Comparison of ENCODE assay signal across 1 cellular context in genomic region chr6:13987400-13987865, GRCh38.
A peak's percentile ranks its signal among the peaks of the same experiment; 100 is the strongest.
TF ChIP-seq lines count a peak whose summit lies in the region.

No MANE protein-coding gene starts in this region.

TF ChIP-seq in K562, 482 proteins besides CTCF, POLR2A, EP300 and RAD21 (continued from another document and continues in another):
- TF ChIP-seq CC2D1A (IDR thresholded peaks at IDR 0.05) (peak; percentile 57; the same call in 1 of the 2 replicates), PKNOX1 (IDR thresholded peaks at IDR 0.05) (peak; percentile 96), SIRT6 (IDR thresholded peaks at IDR 0.05; ENCODE audit: low read depth, low read length) (no peak), ZNF407 (IDR thresholded peaks at IDR 0.05; ENCODE audit: low read depth) (no peak), THRAP3 (IDR thresholded peaks at IDR 0.05; ENCODE audit: borderline replicate concordance) (no peak), YBX1 (IDR thresholded peaks at IDR 0.05) (no peak), RB1 (IDR thresholded peaks at IDR 0.05; ENCODE audit: low read depth) (no peak), SMAD3 (CRISPR knock-in tag; conservative IDR thresholded peaks at IDR 0.05) (no peak), MXI1 (IDR thresholded peaks at IDR 0.05; ENCODE audit: low read depth, low read length) (no peak), TAF7 (tag; IDR thresholded peaks at IDR 0.05) (no peak), KLF1 (tag; IDR thresholded peaks at IDR 0.05) (no peak), RBM17 (IDR thresholded peaks at IDR 0.05; ENCODE audit: borderline replicate concordance, low read depth, low read length) (no peak), ETV6 (IDR thresholded peaks at IDR 0.05; ENCODE audit: borderline replicate concordance in 1 of 2, low read depth in 2 of 2, low read length in 1 of 2) (no peak), ETV6 (CRISPR knock-in tag; IDR thresholded peaks at IDR 0.05; ENCODE audit: borderline replicate concordance) (no peak), BRD4 (IDR thresholded peaks at IDR 0.05) (0 out of 2 replicates have a peak, but pooled peaks have one; percentile 6), NFATC3 (IDR thresholded peaks at IDR 0.05) (no peak), LARP7 (IDR thresholded peaks at IDR 0.05) (no peak), SMARCA5 (IDR thresholded peaks at IDR 0.05) (no peak), TRIM28 (IDR thresholded peaks at IDR 0.05) (no peak), ZNF124 (CRISPR knock-in tag; IDR thresholded peaks at IDR 0.05) (no peak), AFF1 (IDR thresholded peaks at IDR 0.05; ENCODE audit: low read depth in 1 of 2, partially characterized antibody in 2 of 2) (peak; percentile 20 to 49), DPF2 (IDR thresholded peaks at IDR 0.05) (peak; percentile 98), CBFA2T2 (conservative IDR thresholded peaks at IDR 0.05) (peak; percentile 91), HDAC3 (IDR thresholded peaks at IDR 0.05; ENCODE audit: borderline replicate concordance, partially characterized antibody) (peak; percentile 40), FOXK2 (conservative IDR thresholded peaks at IDR 0.05 in 1 of 2, IDR thresholded peaks at IDR 0.05 in 1 of 2; ENCODE audit: low read depth in 2 of 2) (peak; percentile 56 to 77), SMAD4 (CRISPR knock-in tag; conservative IDR thresholded peaks at IDR 0.05) (peak; percentile 73), CTCFL (IDR thresholded peaks at IDR 0.05; ENCODE audit: borderline replicate concordance, insufficient read depth, low read depth, low read length, poor library complexity, severe bottlenecking) (no peak), E2F6 (IDR thresholded peaks at IDR 0.05; ENCODE audit: borderline replicate concordance in 1 of 2, extremely low read depth in 1 of 2, insufficient read depth in 1 of 2, insufficient read length in 1 of 2, low read depth in 1 of 2, low read length in 1 of 2, poor library complexity in 1 of 2, severe bottlenecking in 1 of 2) (peak in 1 of 2 experiments; percentile 43), ZNF695 (CRISPR knock-in tag; IDR thresholded peaks at IDR 0.05) (no peak), ELF2 (CRISPR knock-in tag; IDR thresholded peaks at IDR 0.05) (no peak), MAFK (IDR thresholded peaks at IDR 0.05; ENCODE audit: low read length) (no peak), SIX5 (IDR thresholded peaks at IDR 0.05; ENCODE audit: borderline replicate concordance in 1 of 2, insufficient read depth in 1 of 2, low read depth in 1 of 2, low read length in 2 of 2) (no peak), EP400 (IDR thresholded peaks at IDR 0.05) (no peak; the same call in none of the 2 replicates), ID3 (CRISPR knock-in tag; IDR thresholded peaks at IDR 0.05) (no peak), ID3 (tag; IDR thresholded peaks at IDR 0.05) (0 out of 2 replicates have a peak, but pooled peaks have one; percentile 59), ZNF639 (CRISPR knock-in tag; conservative IDR thresholded peaks at IDR 0.05 in 1 of 2, IDR thresholded peaks at IDR 0.05 in 1 of 2) (0 out of 4 replicates have a peak, but pooled peaks of 1 of the 2 experiments have one; percentile 51), ZC3H4 (CRISPR knock-in tag; IDR thresholded peaks at IDR 0.05; ENCODE audit: borderline replicate concordance) (no peak), CBX3 (IDR thresholded peaks at IDR 0.05; ENCODE audit: borderline replicate concordance in 1 of 2, low read length in 2 of 2) (no peak), NCOR1 (IDR thresholded peaks at IDR 0.05) (peak; percentile 92), MECOM (CRISPR knock-in tag; IDR thresholded peaks at IDR 0.05) (peak; percentile 92), YY1 (IDR thresholded peaks at IDR 0.05; ENCODE audit: borderline replicate concordance in 1 of 3, control insufficient read depth in 1 of 3, extremely low read depth in 1 of 3, insufficient read depth in 3 of 3, insufficient read length in 1 of 3, insufficient replicate concordance in 2 of 3, low read depth in 1 of 3, low read length in 2 of 3) (no peak), MTA3 (IDR thresholded peaks at IDR 0.05; ENCODE audit: borderline replicate concordance) (peak; percentile 84), TCF15 (CRISPR knock-in tag; IDR thresholded peaks at IDR 0.05) (no peak), ELF1 (tag; IDR thresholded peaks at IDR 0.05) (no peak), SP2 (IDR thresholded peaks at IDR 0.05; ENCODE audit: extremely low read depth, low read depth, low read length, poor library complexity, severe bottlenecking) (no peak), FIP1L1 (IDR thresholded peaks at IDR 0.05; ENCODE audit: low read depth, low read length, poor library complexity, severe bottlenecking) (no peak), TCF3 (CRISPR knock-in tag; IDR thresholded peaks at IDR 0.05) (peak; percentile 94), PHB (CRISPR knock-in tag; IDR thresholded peaks at IDR 0.05) (no peak), CREB1 (IDR thresholded peaks at IDR 0.05) (no peak; the same call in 1 of the 2 replicates), CREB1 (CRISPR knock-in tag; IDR thresholded peaks at IDR 0.05) (0 out of 2 replicates have a peak, but pooled peaks have one; percentile 29), OTX1 (CRISPR knock-in tag; IDR thresholded peaks at IDR 0.05) (no peak), KLF10 (CRISPR knock-in tag; IDR thresholded peaks at IDR 0.05) (no peak), RAD51 (IDR thresholded peaks at IDR 0.05; ENCODE audit: borderline replicate concordance, low read depth) (peak; percentile 29; the same call in 1 of the 2 replicates)
